In genomic region chr4:162610116-162610515, GRCh38 we compare ENCODE assay signal across 17 cellular contexts.
A peak's percentile ranks its signal among the peaks of the same experiment; 100 is the strongest.
DNase-seq lines count a peak whose midpoint lies in the region; ATAC-seq and TF ChIP-seq lines count a peak whose summit lies in the region.
"Had no signal": no experiment of that assay in that cellular context is flagged by ENCODE, and none has a peak within 500 bp of the region (broad histone marks: within the 10 kb centered on the region; RNA-seq: fewer than 3 reads in every experiment).

No MANE protein-coding gene starts in this region.

- no peak overlapping the region for H3K4me3 Mint-ChIP-seq in WTC11
- H3K4me3 Mint-ChIP-seq: B cell; CD4-positive, alpha-beta T cell; HFFc6 had no signal

- intact Hi-C loops in body of pancreas (cut with DNase I) = no loop called here

- CTCF ChIA-PET in WTC11 (lab: Charles Lee) = interaction anchor here (1.2 kb wide), 1 partner anchor 113 kb away, joined by 3 read pairs; no protein-coding TSS in a partner anchor

- H3K4me1 ChIP-seq in HAP-1 = peaks cover 12% of the 10 kb centered on the region
- H3K4me1 ChIP-seq in body of pancreas = no peaks in the 10 kb centered on the region

- no peak overlapping the region for H3K4me3 ChIP-seq in HAP-1
- no peak overlapping the region for H3K4me3 ChIP-seq in body of pancreas

- no peak for TF ChIP-seq POLR2A in body of pancreas (IDR thresholded peaks at IDR 0.05)

- no peaks in the 10 kb centered on the region for H3K27me3 Mint-ChIP-seq in WTC11 (ENCODE audit: low read depth)
- H3K27me3 Mint-ChIP-seq: B cell; CD4-positive, alpha-beta T cell had no signal

- H3K9me3 ChIP-seq in HAP-1 = no peaks in the 10 kb centered on the region
- no peaks in the 10 kb centered on the region for H3K9me3 ChIP-seq in body of pancreas

- no peaks in the 10 kb centered on the region for H3K36me3 Mint-ChIP-seq in WTC11

- H3K9me3 Mint-ChIP-seq in WTC11 = peaks cover 11% of the 10 kb centered on the region

- peak overlapping the region; percentile 88 for H3K27ac Mint-ChIP-seq in WTC11
- H3K27ac Mint-ChIP-seq: B cell; CD4-positive, alpha-beta T cell; HFFc6 had no signal

- POLR2A ChIA-PET in WTC11 (lab: Charles Lee) = no interaction called here

- H3K27ac ChIP-seq in body of pancreas = no peak overlapping the region

- in situ Hi-C loops in HAP-1 (cut with MboI; ENCODE audit: low sequenced_read_pairs) = no loop called here

- H3K4me1 Mint-ChIP-seq in WTC11 = peaks cover 22% of the 10 kb centered on the region
- H3K4me1 Mint-ChIP-seq: B cell had no signal

- H3K36me3 ChIP-seq in HAP-1 (replicated peaks) (no peaks in the 10 kb centered on the region), body of pancreas (replicated peaks in 1 of 2; ENCODE audit: insufficient read depth in 1 of 2, low read depth in 2 of 2) (no peaks in the 10 kb centered on the region)

- peak; percentile 36; the same call in 1 of the 2 replicates for ATAC-seq in WTC11
- ATAC-seq in body of pancreas = no peak

- TF ChIP-seq CTCF in WTC11 (IDR thresholded peaks at IDR 0.05) (no peak), body of pancreas (IDR thresholded peaks at IDR 0.05) (no peak)

- DNase-seq in HAP-1 (ENCODE audit: low spot score in 2 of 2) (peak; percentile 53 to 60), WTC11 (ENCODE audit: low spot score) (no peak), iPS-NIHi11 (ENCODE audit: low spot score) (peak; percentile 26), body of pancreas (no peak), hippocampal formation (lab: John Stamatoyannopoulos, UW) (no peak), DMS53 (lab: John Stamatoyannopoulos, UW) (no peak)
- no peak for DNase-seq in central memory CD4-positive, alpha-beta T cell
- DNase-seq: C1 segment of cervical spinal cord; Calu3; CD4-positive, alpha-beta T cell; DMS79 treated with DMSO at 0.1 percent for 48 hours; EL; GOT3; HCEC 1CT; HFFc6; IMR-90 had no signal

- no peaks in the 10 kb centered on the region for H3K27me3 ChIP-seq in HAP-1 (ENCODE audit: low read depth)
- H3K27me3 ChIP-seq in body of pancreas = no peaks in the 10 kb centered on the region

TF ChIP-seq in WTC11, 78 proteins besides CTCF, POLR2A, EP300 and RAD21:
- TF ChIP-seq MYBL2 (CRISPR knock-in tag; IDR thresholded peaks at IDR 0.05) (no peak), ZNF121 (CRISPR knock-in tag; IDR thresholded peaks at IDR 0.05) (no peak), ZNF232 (CRISPR knock-in tag; IDR thresholded peaks at IDR 0.05) (no peak), NFE2L1 (CRISPR knock-in tag; IDR thresholded peaks at IDR 0.05) (no peak), ZNF263 (CRISPR knock-in tag; IDR thresholded peaks at IDR 0.05; ENCODE audit: low read depth) (no peak), ZBTB21 (CRISPR knock-in tag; IDR thresholded peaks at IDR 0.05; ENCODE audit: borderline replicate concordance) (no peak), NFATC4 (CRISPR knock-in tag; IDR thresholded peaks at IDR 0.05) (no peak), SP1 (CRISPR knock-in tag; conservative IDR thresholded peaks at IDR 0.05) (no peak), ATF3 (CRISPR knock-in tag; conservative IDR thresholded peaks at IDR 0.05) (no peak), CREM (CRISPR knock-in tag; IDR thresholded peaks at IDR 0.05) (no peak), SMAD4 (CRISPR knock-in tag; IDR thresholded peaks at IDR 0.05) (no peak), CDX4 (CRISPR knock-in tag; IDR thresholded peaks at IDR 0.05; ENCODE audit: borderline replicate concordance) (no peak), ELF4 (CRISPR knock-in tag; IDR thresholded peaks at IDR 0.05; ENCODE audit: low read depth) (no peak), ZNF219 (CRISPR knock-in tag; IDR thresholded peaks at IDR 0.05; ENCODE audit: borderline replicate concordance) (no peak), E2F5 (CRISPR knock-in tag; IDR thresholded peaks at IDR 0.05) (no peak), ETV6 (CRISPR knock-in tag; IDR thresholded peaks at IDR 0.05) (no peak), ZNF317 (CRISPR knock-in tag; IDR thresholded peaks at IDR 0.05; ENCODE audit: borderline replicate concordance, low read depth) (no peak), TP53 (CRISPR knock-in tag; IDR thresholded peaks at IDR 0.05) (no peak), MXD4 (CRISPR knock-in tag; IDR thresholded peaks at IDR 0.05; ENCODE audit: borderline replicate concordance) (no peak), ZNF396 (CRISPR knock-in tag; IDR thresholded peaks at IDR 0.05; ENCODE audit: borderline replicate concordance) (no peak)

Comparison
In these comparisons a context has a peak if more than half of its experiments do, and no peak if none do; other contexts are left out.
1. DNase-seq: peak in HAP-1 (2 of 2) and iPS-NIHi11 (single experiment); none in WTC11 (single experiment), body of pancreas (0 of 4), hippocampal formation (0 of 2), DMS53 (single experiment) and central memory CD4-positive, alpha-beta T cell (single experiment).